Comparison of ENCODE assay signal across 8 cellular contexts in genomic region chr3:24493951-24494615, GRCh38. TPM values are rescaled to one million over a fixed set of nuclear protein-coding genes. Genes with fewer than 3 reads are reported as not detected.
A peak's percentile ranks its signal among the peaks of the same experiment; 100 is the strongest.
DNase-seq lines count a peak whose midpoint lies in the region; ATAC-seq and TF ChIP-seq lines count a peak whose summit lies in the region.

No MANE protein-coding gene starts in this region.

- ATAC-seq in HG02623 (IDR thresholded peaks at IDR 0.05; ENCODE audit: unreplicated experiment), result no peak

- 1% methylated on average over 48 of the region's 48 CpGs for WGBS in liver

- H3K4me1 ChIP-seq in duodenal mucosa (ENCODE audit: control insufficient read depth in 1 of 2, insufficient read depth in 2 of 2, low read length in 2 of 2) (peaks cover 0 to 14% of the 10 kb centered on the region in 2 donors), liver (ENCODE audit: control insufficient read depth in 4 of 4, insufficient read depth in 4 of 4, low read length in 3 of 4) (peaks cover 4 to 41% (median 24%) of the 10 kb centered on the region in 4 donors)

- H3K36me3 ChIP-seq in BJ (ENCODE audit: control insufficient read depth, insufficient read depth, low read length) (no peaks in the 10 kb centered on the region), duodenal mucosa (ENCODE audit: control insufficient read depth in 1 of 2, insufficient read depth in 2 of 2, low read length in 2 of 2) (no peaks in the 10 kb centered on the region), liver (ENCODE audit: control insufficient read depth in 4 of 4, insufficient read depth in 3 of 4, low read depth in 1 of 4, low read length in 3 of 4) (no peaks in the 10 kb centered on the region)

- TF ChIP-seq CTCF in BJ (IDR thresholded peaks at IDR 0.05; ENCODE audit: insufficient read depth, low read depth, low read length) (peak; percentile 17; the same call in 1 of the 2 replicates), liver (IDR thresholded peaks at IDR 0.05; ENCODE audit: low read depth, low read length, missing input control) (no peak)

- DNase-seq in BJ (ENCODE audit: low read depth) (no peak), LoVo (ENCODE audit: low spot score) (peak; percentile 54), superior temporal gyrus (ENCODE audit: extremely low spot score) (peak; percentile 51), SK-N-DZ (ENCODE audit: low spot score) (no peak)
- DNase-seq in activated CD8-positive, alpha-beta memory T cell treated with anti-CD3 and anti-CD28 coated beads, Interleukin-2, amount 50 U/mL, for 4 hours, result no peak

- TF ChIP-seq RAD21 in liver (IDR thresholded peaks at IDR 0.05), result peak; percentile 27 to 68

- CTCF ChIA-PET in BJ (lab: Yijun Ruan, JAX), result interaction anchor here (3.4 kb wide), 1 partner anchor 230 kb away, joined by 14 read pairs; no protein-coding TSS in a partner anchor

- POLR2A ChIA-PET in BJ (lab: Charles Lee), result interaction anchor here (0.8 kb wide), 1 partner anchor 231 kb away, joined by 5 read pairs; no protein-coding TSS in a partner anchor

- H3K9me3 ChIP-seq in duodenal mucosa (ENCODE audit: control insufficient read depth in 1 of 2, low read length in 2 of 2) (no peaks in the 10 kb centered on the region), liver (ENCODE audit: control insufficient read depth in 4 of 4, low read length in 3 of 4) (no peaks in the 10 kb centered on the region)

- H3K4me3 ChIP-seq in BJ (ENCODE audit: low read depth, low read length), result peak overlapping the region; percentile 55
- peak overlapping the region; percentile 60 to 85 for H3K4me3 ChIP-seq in duodenal mucosa (ENCODE audit: low read depth in 1 of 2, low read length in 2 of 2)
- peak overlapping the region; percentile 87 to 91 (median 88) for H3K4me3 ChIP-seq in liver (ENCODE audit: low read depth in 1 of 3, low read length in 3 of 3)

- peak overlapping the region; percentile 59 for H3K27ac ChIP-seq in duodenal mucosa (ENCODE audit: low read depth, low read length)
- peak overlapping the region; percentile 98 to 100 for H3K27ac ChIP-seq in liver (ENCODE audit: low read depth in 1 of 2, low read length in 2 of 2)

- H3K9ac ChIP-seq in duodenal mucosa (ENCODE audit: low read depth in 1 of 2, low read length in 2 of 2) (peak overlapping the region; percentile 51 to 69), liver (ENCODE audit: low read depth in 1 of 2, low read length in 2 of 2) (peak overlapping the region; percentile 94 to 98)

- H3K27me3 ChIP-seq in BJ (ENCODE audit: control insufficient read depth, insufficient read depth, low read length) (peaks cover 11% of the 10 kb centered on the region), duodenal mucosa (ENCODE audit: control insufficient read depth in 1 of 2, insufficient read depth in 2 of 2, low read length in 2 of 2) (peaks cover 3 to 29% of the 10 kb centered on the region in 2 donors), liver (ENCODE audit: control insufficient read depth in 4 of 4, insufficient read depth in 4 of 4, low read length in 3 of 4) (no peaks in the 10 kb centered on the region)

TF ChIP-seq in liver, 16 proteins besides CTCF, POLR2A, EP300 and RAD21:
- TF ChIP-seq YY1 (IDR thresholded peaks at IDR 0.05) (peak; percentile 78), ZBTB33 (IDR thresholded peaks at IDR 0.05) (no peak), EGR1 (IDR thresholded peaks at IDR 0.05; ENCODE audit: low read depth in 2 of 2) (peak; percentile 71 to 86), JUND (IDR thresholded peaks at IDR 0.05) (peak in 1 of 2 donors; percentile 39), FOXA1 (IDR thresholded peaks at IDR 0.05) (no peak), NR2F2 (IDR thresholded peaks at IDR 0.05) (peak; percentile 64), SP1 (IDR thresholded peaks at IDR 0.05) (peak; percentile 87), HNF4A (conservative IDR thresholded peaks at IDR 0.05) (peak; percentile 53 to 57), MAX (IDR thresholded peaks at IDR 0.05) (peak; percentile 61), GABPA (IDR thresholded peaks at IDR 0.05 in 1 of 2, conservative IDR thresholded peaks at IDR 0.05 in 1 of 2) (no peak), FOXA2 (IDR thresholded peaks at IDR 0.05) (no peak), HNF4G (IDR thresholded peaks at IDR 0.05) (peak; percentile 8), TAF1 (conservative IDR thresholded peaks at IDR 0.05) (peak; percentile 89), RXRA (IDR thresholded peaks at IDR 0.05) (peak; percentile 62 to 81)
- TF ChIP-seq, protein P1, sequence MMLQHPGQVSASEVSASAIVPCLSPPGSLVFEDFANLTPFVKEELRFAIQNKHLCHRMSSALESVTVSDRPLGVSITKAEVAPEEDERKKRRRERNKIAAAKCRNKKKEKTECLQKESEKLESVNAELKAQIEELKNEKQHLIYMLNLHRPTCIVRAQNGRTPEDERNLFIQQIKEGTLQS (IDR thresholded peaks at IDR 0.05), result peak; percentile 60
- TF ChIP-seq, protein P2, sequence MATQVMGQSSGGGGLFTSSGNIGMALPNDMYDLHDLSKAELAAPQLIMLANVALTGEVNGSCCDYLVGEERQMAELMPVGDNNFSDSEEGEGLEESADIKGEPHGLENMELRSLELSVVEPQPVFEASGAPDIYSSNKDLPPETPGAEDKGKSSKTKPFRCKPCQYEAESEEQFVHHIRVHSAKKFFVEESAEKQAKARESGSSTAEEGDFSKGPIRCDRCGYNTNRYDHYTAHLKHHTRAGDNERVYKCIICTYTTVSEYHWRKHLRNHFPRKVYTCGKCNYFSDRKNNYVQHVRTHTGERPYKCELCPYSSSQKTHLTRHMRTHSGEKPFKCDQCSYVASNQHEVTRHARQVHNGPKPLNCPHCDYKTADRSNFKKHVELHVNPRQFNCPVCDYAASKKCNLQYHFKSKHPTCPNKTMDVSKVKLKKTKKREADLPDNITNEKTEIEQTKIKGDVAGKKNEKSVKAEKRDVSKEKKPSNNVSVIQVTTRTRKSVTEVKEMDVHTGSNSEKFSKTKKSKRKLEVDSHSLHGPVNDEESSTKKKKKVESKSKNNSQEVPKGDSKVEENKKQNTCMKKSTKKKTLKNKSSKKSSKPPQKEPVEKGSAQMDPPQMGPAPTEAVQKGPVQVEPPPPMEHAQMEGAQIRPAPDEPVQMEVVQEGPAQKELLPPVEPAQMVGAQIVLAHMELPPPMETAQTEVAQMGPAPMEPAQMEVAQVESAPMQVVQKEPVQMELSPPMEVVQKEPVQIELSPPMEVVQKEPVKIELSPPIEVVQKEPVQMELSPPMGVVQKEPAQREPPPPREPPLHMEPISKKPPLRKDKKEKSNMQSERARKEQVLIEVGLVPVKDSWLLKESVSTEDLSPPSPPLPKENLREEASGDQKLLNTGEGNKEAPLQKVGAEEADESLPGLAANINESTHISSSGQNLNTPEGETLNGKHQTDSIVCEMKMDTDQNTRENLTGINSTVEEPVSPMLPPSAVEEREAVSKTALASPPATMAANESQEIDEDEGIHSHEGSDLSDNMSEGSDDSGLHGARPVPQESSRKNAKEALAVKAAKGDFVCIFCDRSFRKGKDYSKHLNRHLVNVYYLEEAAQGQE (IDR thresholded peaks at IDR 0.05), result peak; percentile 34

RNA-seq across cellular contexts. Expression of gene THRB, which starts 0.6 kb away (rescaled TPM):
- 0.72 and 0.83 TPM in 2 replicates for polyA plus RNA-seq in BJ (2011; rRNA removed)
- polyA minus RNA-seq in BJ (2011; rRNA and poly(A)+ RNA removed), result 1.1 and 1.5 TPM in 2 replicates
- total RNA-seq in liver, result 10 to 100 TPM; 10.8 to 23.9 TPM
- 1 to 10 TPM; 5.9 to 7.8 TPM for polyA plus RNA-seq in liver
- polyA plus RNA-seq in SK-N-DZ (2014; cell fraction: cytosol; rRNA removed), result not detected in 2 replicates
- polyA plus RNA-seq in SK-N-DZ (2014; cell fraction: nucleus; rRNA removed), result not detected in 2 replicates

Comparison
In these comparisons a context has a peak if more than half of its experiments do, and no peak if none do; other contexts are left out.
1. DNase-seq: peak in LoVo (single experiment) and superior temporal gyrus (single experiment); none in BJ (single experiment), SK-N-DZ (single experiment) and activated CD8-positive, alpha-beta memory T cell treated with anti-CD3 and anti-CD28 coated beads, Interleukin-2, amount 50 U/mL, for 4 hours (single experiment).
2. Peak in every context shown above with its lines, with median percentiles within 50 percentile points of each other: H3K4me3 ChIP-seq.